In genomic region chr15:48922046-48922445, GRCh38 we compare ENCODE assay signal across 1 cellular context.
TF ChIP-seq lines count a peak whose summit lies in the region.

No MANE protein-coding gene starts in this region.

TF ChIP-seq in HepG2, 621 proteins besides CTCF, POLR2A, EP300 and RAD21:
- TF ChIP-seq, protein P1, sequence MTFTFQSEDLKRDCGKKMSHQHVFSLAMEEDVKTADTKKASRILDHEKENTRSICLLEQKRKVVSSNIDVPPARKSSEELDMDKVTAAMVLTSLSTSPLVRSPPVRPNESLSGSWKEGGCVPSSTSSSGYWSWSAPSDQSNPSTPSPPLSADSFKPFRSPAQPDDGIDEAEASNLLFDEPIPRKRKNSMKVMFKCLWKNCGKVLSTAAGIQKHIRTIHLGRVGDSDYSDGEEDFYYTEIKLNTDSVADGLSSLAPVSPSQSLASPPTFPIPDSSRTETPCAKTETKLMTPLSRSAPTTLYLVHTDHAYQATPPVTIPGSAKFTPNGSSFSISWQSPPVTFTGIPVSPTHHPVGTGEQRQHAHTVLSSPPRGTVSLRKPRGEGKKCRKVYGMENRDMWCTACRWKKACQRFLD (CRISPR knock-in tag; IDR thresholded peaks at IDR 0.05; ENCODE audit: borderline replicate concordance), result no peak
- TF ChIP-seq ZNF12 (CRISPR knock-in tag; IDR thresholded peaks at IDR 0.05), result 0 out of 2 replicates have a peak, but pooled peaks have one; percentile 29
